1 cellular context compared by ENCODE assay signal in the genomic region with DNA sequence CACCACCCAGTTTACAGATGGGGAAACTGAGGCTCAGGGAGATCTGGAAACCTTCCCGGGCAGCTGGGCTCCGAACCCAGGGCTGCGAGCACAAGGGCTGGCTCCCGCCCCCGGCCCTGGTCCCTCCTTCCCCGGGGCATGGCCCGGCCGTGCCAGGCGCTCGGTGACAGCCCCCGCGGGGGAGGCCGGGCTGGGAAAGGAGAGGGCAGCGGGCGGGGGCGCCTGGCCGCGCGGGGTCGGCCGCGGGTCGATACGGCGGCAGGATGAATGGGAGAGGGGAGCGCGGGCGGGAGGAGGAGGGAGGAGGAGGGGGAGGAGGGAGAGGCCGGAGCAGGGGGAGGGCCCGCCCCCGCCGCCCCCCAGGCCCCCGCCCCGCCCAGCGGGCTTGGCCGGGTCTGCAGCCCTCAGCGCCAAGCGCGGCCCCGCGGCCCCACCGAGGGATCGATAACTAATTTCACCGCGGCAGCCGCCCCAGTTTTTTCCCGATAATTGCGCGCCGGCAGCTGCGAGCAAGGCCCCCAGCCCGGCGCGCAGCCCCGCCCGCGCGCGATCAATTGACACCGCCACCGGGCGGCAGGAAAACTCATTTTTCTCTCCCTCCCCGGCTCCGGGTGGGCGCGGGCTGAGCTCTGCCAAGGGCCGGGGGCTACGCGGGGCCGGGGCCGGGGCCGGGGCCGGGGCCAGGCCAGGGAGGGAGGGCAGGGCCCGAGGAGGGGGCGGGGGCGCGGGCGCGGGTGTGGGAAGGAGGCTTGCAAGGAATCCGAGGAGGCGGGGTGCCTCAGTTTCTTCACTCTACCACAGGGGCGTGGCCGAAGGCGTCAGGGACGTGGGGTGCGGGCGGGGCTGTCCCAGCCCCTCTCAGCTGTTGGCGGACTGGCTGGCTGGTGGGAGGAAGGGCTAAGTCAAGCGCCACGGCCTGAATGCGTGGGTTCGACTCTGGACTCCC.
TF ChIP-seq lines count a peak whose summit lies in the region.

No MANE protein-coding gene starts in this region.

TF ChIP-seq in HepG2, 621 proteins besides CTCF, POLR2A, EP300 and RAD21 (continues in another document):
- no peak for TF ChIP-seq ZBTB8A (CRISPR knock-in tag; IDR thresholded peaks at IDR 0.05; ENCODE audit: borderline replicate concordance, low read depth)
- TF ChIP-seq FOXA3 (CRISPR knock-in tag; IDR thresholded peaks at IDR 0.05), result peak; percentile 32; the same call in 1 of the 2 replicates
- TF ChIP-seq, protein P1, sequence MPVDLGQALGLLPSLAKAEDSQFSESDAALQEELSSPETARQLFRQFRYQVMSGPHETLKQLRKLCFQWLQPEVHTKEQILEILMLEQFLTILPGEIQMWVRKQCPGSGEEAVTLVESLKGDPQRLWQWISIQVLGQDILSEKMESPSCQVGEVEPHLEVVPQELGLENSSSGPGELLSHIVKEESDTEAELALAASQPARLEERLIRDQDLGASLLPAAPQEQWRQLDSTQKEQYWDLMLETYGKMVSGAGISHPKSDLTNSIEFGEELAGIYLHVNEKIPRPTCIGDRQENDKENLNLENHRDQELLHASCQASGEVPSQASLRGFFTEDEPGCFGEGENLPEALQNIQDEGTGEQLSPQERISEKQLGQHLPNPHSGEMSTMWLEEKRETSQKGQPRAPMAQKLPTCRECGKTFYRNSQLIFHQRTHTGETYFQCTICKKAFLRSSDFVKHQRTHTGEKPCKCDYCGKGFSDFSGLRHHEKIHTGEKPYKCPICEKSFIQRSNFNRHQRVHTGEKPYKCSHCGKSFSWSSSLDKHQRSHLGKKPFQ (CRISPR knock-in tag; IDR thresholded peaks at IDR 0.05; ENCODE audit: insufficient replicate concordance), result peak; percentile 30
- TF ChIP-seq ARID4A (CRISPR knock-in tag; IDR thresholded peaks at IDR 0.05; ENCODE audit: borderline replicate concordance), result peak; percentile 25; the same call in 1 of the 2 replicates
- TF ChIP-seq TMF1 (CRISPR knock-in tag; IDR thresholded peaks at IDR 0.05; ENCODE audit: low read depth), result peak; percentile 17
- TF ChIP-seq RFXAP (CRISPR knock-in tag; IDR thresholded peaks at IDR 0.05; ENCODE audit: borderline replicate concordance), result no peak
- TF ChIP-seq ZHX2 (IDR thresholded peaks at IDR 0.05; ENCODE audit: low read depth), result no peak; the same call in 1 of the 2 replicates
- 0 out of 2 replicates have a peak, but pooled peaks have one; percentile 10 for TF ChIP-seq ZHX2 (CRISPR knock-in tag; IDR thresholded peaks at IDR 0.05; ENCODE audit: borderline replicate concordance)
- no peak for TF ChIP-seq HMG20B (CRISPR knock-in tag; conservative IDR thresholded peaks at IDR 0.05)
- TF ChIP-seq SP4 (CRISPR knock-in tag; IDR thresholded peaks at IDR 0.05), result 0 out of 2 replicates have a peak, but pooled peaks have one; percentile 42
- TF ChIP-seq ZNF180 (CRISPR knock-in tag; IDR thresholded peaks at IDR 0.05; ENCODE audit: borderline replicate concordance, low read depth), result no peak
- TF ChIP-seq PHB2 (IDR thresholded peaks at IDR 0.05; ENCODE audit: partially characterized antibody), result no peak
- TF ChIP-seq SALL2 (CRISPR knock-in tag; IDR thresholded peaks at IDR 0.05), result peak; percentile 22; the same call in 1 of the 2 replicates
- TF ChIP-seq GATAD2A (CRISPR knock-in tag; IDR thresholded peaks at IDR 0.05), result peak; percentile 1; the same call in 1 of the 2 replicates
- TF ChIP-seq ATF7-NPFF (CRISPR knock-in tag; IDR thresholded peaks at IDR 0.05; ENCODE audit: low read depth), result peak; percentile 46; the same call in 1 of the 2 replicates
- peak; percentile 64; the same call in 1 of the 2 replicates for TF ChIP-seq ZBTB3 (CRISPR knock-in tag; IDR thresholded peaks at IDR 0.05; ENCODE audit: borderline replicate concordance, low read depth)
- TF ChIP-seq NCOA2 (CRISPR knock-in tag; IDR thresholded peaks at IDR 0.05), result peak; percentile 63; the same call in 1 of the 2 replicates
- TF ChIP-seq ZNF609 (CRISPR knock-in tag; IDR thresholded peaks at IDR 0.05; ENCODE audit: borderline replicate concordance), result peak; percentile 19; the same call in 1 of the 2 replicates
- TF ChIP-seq PRPF4 (IDR thresholded peaks at IDR 0.05; ENCODE audit: low read depth, low read length, poor library complexity, severe bottlenecking), result no peak
- TF ChIP-seq TEF (CRISPR knock-in tag; IDR thresholded peaks at IDR 0.05), result no peak
- peak; percentile 32; the same call in 1 of the 2 replicates for TF ChIP-seq HOXA5 (CRISPR knock-in tag; IDR thresholded peaks at IDR 0.05)
- no peak; the same call in 1 of the 2 replicates for TF ChIP-seq ZFP91 (CRISPR knock-in tag; IDR thresholded peaks at IDR 0.05; ENCODE audit: borderline replicate concordance)
- TF ChIP-seq TCF7 (IDR thresholded peaks at IDR 0.05; ENCODE audit: low read depth), result peak; percentile 89
- TF ChIP-seq TFDP1 (CRISPR knock-in tag; IDR thresholded peaks at IDR 0.05; ENCODE audit: borderline replicate concordance), result peak; percentile 33; the same call in 1 of the 2 replicates
- peak; percentile 64 for TF ChIP-seq MED8 (CRISPR knock-in tag; IDR thresholded peaks at IDR 0.05; ENCODE audit: insufficient replicate concordance)
- TF ChIP-seq ZMYM4 (CRISPR knock-in tag; IDR thresholded peaks at IDR 0.05), result peak; percentile 48; the same call in 1 of the 2 replicates
- TF ChIP-seq HNRNPL (IDR thresholded peaks at IDR 0.05; ENCODE audit: low read depth, low read length), result peak; percentile 92; the same call in 1 of the 2 replicates
- TF ChIP-seq JARID2 (CRISPR knock-in tag; IDR thresholded peaks at IDR 0.05; ENCODE audit: insufficient replicate concordance), result no peak
